In the genomic region with DNA sequence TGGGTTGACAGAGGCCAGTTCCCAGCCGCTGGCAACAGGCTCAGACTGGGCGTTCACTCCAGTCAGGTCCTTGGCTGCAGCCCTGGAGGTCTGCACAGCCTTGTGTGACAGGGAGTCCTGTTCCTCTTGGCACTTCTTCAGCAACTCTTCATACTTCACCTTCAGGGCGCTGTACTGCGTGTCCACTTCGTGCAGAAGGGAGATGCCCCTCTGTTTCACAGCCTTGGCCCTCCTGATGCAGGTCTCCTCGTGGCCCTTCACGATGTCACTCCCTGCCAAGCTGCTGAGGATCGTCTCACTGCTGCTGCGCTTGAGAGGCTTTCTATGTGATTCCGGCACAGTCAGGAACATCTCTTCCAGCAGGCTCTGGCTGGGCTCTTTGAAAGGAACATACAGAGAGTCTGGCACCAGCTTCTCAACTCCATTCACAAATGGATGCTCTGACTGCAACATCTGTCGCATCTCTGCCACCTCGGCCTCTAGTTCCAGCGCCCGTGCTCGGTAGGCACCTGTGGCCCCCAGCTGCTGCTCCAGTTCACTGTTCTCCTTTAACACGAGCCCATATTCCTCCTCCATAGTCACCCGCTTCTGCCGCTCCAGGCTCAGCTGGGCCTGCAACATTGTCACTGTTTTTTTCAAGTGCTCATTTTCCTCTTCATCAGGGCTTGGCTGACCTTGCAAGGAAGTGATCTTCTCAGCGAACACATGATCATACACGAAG, we compare ENCODE assay signal across 1 cellular context.
TF ChIP-seq lines count a peak whose summit lies in the region.

No MANE protein-coding gene starts in this region.

TF ChIP-seq in K562, 482 proteins besides CTCF, POLR2A, EP300 and RAD21 (continued from another document):
- TF ChIP-seq GABPB2 (CRISPR knock-in tag; conservative IDR thresholded peaks at IDR 0.05): no peak
- no peak for TF ChIP-seq PYGO2 (tag; IDR thresholded peaks at IDR 0.05)
- TF ChIP-seq FOXJ3 (CRISPR knock-in tag; IDR thresholded peaks at IDR 0.05): no peak
- TF ChIP-seq ZNF584 (CRISPR knock-in tag; IDR thresholded peaks at IDR 0.05; ENCODE audit: low read depth): no peak
- no peak for TF ChIP-seq MAFF (IDR thresholded peaks at IDR 0.05; ENCODE audit: low read length)
- no peak for TF ChIP-seq ETV1 (tag; conservative IDR thresholded peaks at IDR 0.05; ENCODE audit: low read depth)
- no peak for TF ChIP-seq DIDO1 (tag; IDR thresholded peaks at IDR 0.05; ENCODE audit: low read depth)
- no peak for TF ChIP-seq TOE1 (IDR thresholded peaks at IDR 0.05; ENCODE audit: borderline replicate concordance)
- no peak for TF ChIP-seq TOE1 (CRISPR knock-in tag; IDR thresholded peaks at IDR 0.05; ENCODE audit: borderline replicate concordance, low read depth)
- no peak for TF ChIP-seq ZFP30 (CRISPR knock-in tag; IDR thresholded peaks at IDR 0.05; ENCODE audit: borderline replicate concordance)
- TF ChIP-seq KDM4B (IDR thresholded peaks at IDR 0.05; ENCODE audit: borderline replicate concordance in 2 of 2, low read depth in 1 of 2): no peak
